ENCODE assay signal across 8 cellular contexts in genomic region chr10:62046522-62047239, GRCh38.
DNase-seq lines count a peak whose midpoint lies in the region; ATAC-seq and TF ChIP-seq lines count a peak whose summit lies in the region.

No MANE protein-coding gene starts in this region.

- intact Hi-C loops in left colon (cut with DNase I, micrococcal nuclease): loop anchor here in 1 of 2 donors (10.0 kb wide), 2 partner anchors 48 to 142 kb away; partner anchors contain the start of gene ARID5B

- H3K27me3 ChIP-seq in BLaER1: no peaks in the 10 kb centered on the region
- H3K27me3 ChIP-seq in rectal smooth muscle tissue (ENCODE audit: control insufficient read depth, insufficient read depth, low read length): no peaks in the 10 kb centered on the region
- H3K27me3 ChIP-seq in H7 (ENCODE audit: control insufficient read depth, insufficient read depth, low read length): no peaks in the 10 kb centered on the region; the same call in 1 of the 2 replicates

- H3K4me1 ChIP-seq in BLaER1: peaks cover 99% of the 10 kb centered on the region
- peaks cover 38% of the 10 kb centered on the region for H3K4me1 ChIP-seq in rectal smooth muscle tissue (ENCODE audit: control insufficient read depth, insufficient read depth, low read length)

- ATAC-seq in GM18870 (IDR thresholded peaks at IDR 0.05; ENCODE audit: unreplicated experiment): peak; percentile 64
- peak; percentile 37 for ATAC-seq in HG03095 (IDR thresholded peaks at IDR 0.05; ENCODE audit: unreplicated experiment)
- peak; percentile 15 for ATAC-seq in SK-N-SH treated with all-trans-retinoic acid at 6 μM for 48 hours
- no peak for ATAC-seq in left colon

- H3K27ac ChIP-seq in BLaER1 (peak overlapping the region; percentile 63), rectal smooth muscle tissue (ENCODE audit: low read depth, low read length) (peak overlapping the region; percentile 93)

- DNase-seq in epithelial cell of proximal tubule (ENCODE audit: low read depth) (peak; percentile 52), H7 (no peak), left colon (no peak)

- no peak overlapping the region for H3K4me3 ChIP-seq in BLaER1
- peak overlapping the region; percentile 27 for H3K4me3 ChIP-seq in epithelial cell of proximal tubule (ENCODE audit: low read depth, low read length)
- H3K4me3 ChIP-seq in rectal smooth muscle tissue (ENCODE audit: low read length): no peak overlapping the region
- H3K4me3 ChIP-seq in H7 (ENCODE audit: insufficient read depth, low read depth, low read length): no peak overlapping the region

- H3K9ac ChIP-seq in BLaER1: no peak overlapping the region
- no peak overlapping the region for H3K9ac ChIP-seq in rectal smooth muscle tissue (ENCODE audit: low read length)

- TF ChIP-seq CTCF in epithelial cell of proximal tubule (conservative IDR thresholded peaks at IDR 0.05; ENCODE audit: low read depth, low read length): no peak

- peaks cover 64% of the 10 kb centered on the region for H3K36me3 ChIP-seq in BLaER1
- H3K36me3 ChIP-seq in rectal smooth muscle tissue (ENCODE audit: control insufficient read depth, insufficient read depth, low read length): no peaks in the 10 kb centered on the region
- no peaks in the 10 kb centered on the region for H3K36me3 ChIP-seq in H7 (replicated peaks; ENCODE audit: control insufficient read depth, insufficient read depth, low read length)

- H3K9me3 ChIP-seq in BLaER1: peaks cover 27% of the 10 kb centered on the region

- H4K20me1 ChIP-seq in BLaER1: peaks cover 9% of the 10 kb centered on the region; the same call in 1 of the 2 replicates

- peak overlapping the region; percentile 60 for H3K4me2 ChIP-seq in BLaER1

TF ChIP-seq in SK-N-SH treated with all-trans-retinoic acid at 6 μM for 48 hours, 23 proteins besides CTCF, POLR2A, EP300 and RAD21:
- TF ChIP-seq ZC3H10 (CRISPR knock-in tag; IDR thresholded peaks at IDR 0.05) (no peak), ISL1 (CRISPR knock-in tag; IDR thresholded peaks at IDR 0.05) (peak; percentile 55; the same call in 1 of the 2 replicates), ZNF70 (CRISPR knock-in tag; IDR thresholded peaks at IDR 0.05) (no peak), PPARA (CRISPR knock-in tag; IDR thresholded peaks at IDR 0.05; ENCODE audit: borderline replicate concordance) (no peak), ESRRG (CRISPR knock-in tag; IDR thresholded peaks at IDR 0.05) (no peak), CSDC2 (CRISPR knock-in tag; IDR thresholded peaks at IDR 0.05) (0 out of 2 replicates have a peak, but pooled peaks have one; percentile 34)
